ENCODE assay signal across 8 cellular contexts in the genomic region with DNA sequence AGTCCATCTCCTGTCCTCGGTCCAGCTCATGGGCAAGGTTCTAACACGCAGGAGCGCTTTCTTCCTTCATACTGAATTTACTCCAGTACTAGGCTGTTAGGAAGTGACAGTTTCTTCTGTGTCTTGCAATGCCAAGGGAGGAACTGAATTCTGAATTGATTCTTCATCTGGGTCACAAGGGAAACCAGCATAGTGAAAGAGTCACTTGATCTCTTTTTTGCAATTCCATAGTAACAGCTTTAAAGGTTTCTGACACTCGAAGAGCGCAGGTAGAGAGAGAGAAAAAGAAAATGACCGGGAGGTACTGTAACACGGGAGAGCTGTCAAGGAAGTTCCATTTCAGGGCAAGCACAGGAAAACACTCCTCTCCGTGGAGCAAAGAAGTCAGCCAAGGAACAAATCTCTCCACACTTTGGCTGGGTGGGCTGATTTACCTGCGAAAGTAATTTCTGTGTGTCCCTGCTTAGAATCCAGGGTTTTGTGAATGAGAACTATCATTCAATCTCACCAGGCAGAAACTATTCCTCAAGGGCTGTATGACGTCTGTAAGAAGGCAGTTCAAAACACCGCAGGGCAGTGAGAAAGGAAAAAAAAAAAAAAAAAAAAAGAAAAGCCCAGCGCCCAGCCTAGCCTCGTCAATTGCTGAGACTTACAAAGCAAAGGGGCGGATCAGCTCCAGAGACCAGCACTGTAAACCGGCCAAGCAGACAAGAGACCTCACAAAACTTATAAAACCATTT.
DNase-seq lines count a peak whose midpoint lies in the region; FAIRE-seq and TF ChIP-seq lines count a peak whose summit lies in the region.

No MANE protein-coding gene starts in this region.

- FAIRE-seq in small intestine (lab: Jason Lieb, UNC) = no peak

- H3K27ac ChIP-seq in small intestine (ENCODE audit: low read depth in 1 of 2, low read length in 1 of 2) = peak overlapping the region; percentile 17 to 81

- H3K9me3 ChIP-seq in small intestine (ENCODE audit: control insufficient read depth, low read depth) = no peaks in the 10 kb centered on the region

- H3K4me3 ChIP-seq in cardiac fibroblast (replicated peaks in 1 of 2; ENCODE audit: low read depth in 2 of 2, low read length in 2 of 2) (peak overlapping the region; percentile 29 to 39), kidney epithelial cell (ENCODE audit: low read depth, low read length) (peak overlapping the region; percentile 48), small intestine (ENCODE audit: low read depth in 1 of 2, low read length in 2 of 2) (peak overlapping the region; percentile 0 to 23)

- TF ChIP-seq CTCF in cardiac fibroblast (IDR thresholded peaks at IDR 0.05; ENCODE audit: low read depth, low read length) (no peak), kidney epithelial cell (IDR thresholded peaks at IDR 0.05; ENCODE audit: insufficient read depth, low read length, poor library complexity, severe bottlenecking) (no peak)

- in situ Hi-C loops in KBM-7 (cut with MboI; ENCODE audit: low pct_unique_long_range_greater_than_20kb, low sequenced_read_pairs) = no loop called here

- peak; percentile 5 for DNase-seq in AG08395 (ENCODE audit: low spot score)
- DNase-seq in KBM-7 = peak; percentile 84
- peak; percentile 50 to 57 for DNase-seq in cardiac fibroblast (ENCODE audit: low read depth in 2 of 2)
- DNase-seq in kidney epithelial cell (ENCODE audit: low read depth) = peak; percentile 67
- peak; percentile 62 for DNase-seq in small intestine
- no peak for DNase-seq in GOT3 (lab: John Stamatoyannopoulos, UW)
- no peak for DNase-seq in MV-4-11 (lab: John Stamatoyannopoulos, UW)
- no peak for DNase-seq in RKO (ENCODE audit: low spot score)

- 4 to 6% (median 5%) methylated on average over 15 of the region's 15 CpGs for WGBS in small intestine, 3 donors

- no peaks in the 10 kb centered on the region for H3K27me3 ChIP-seq in kidney epithelial cell (ENCODE audit: control insufficient read depth, insufficient read depth, low read length)
- H3K27me3 ChIP-seq in small intestine (ENCODE audit: control insufficient read depth in 2 of 2, insufficient read depth in 2 of 2, low read length in 2 of 2) = no peaks in the 10 kb centered on the region

- H3K36me3 ChIP-seq in kidney epithelial cell (ENCODE audit: control insufficient read depth, insufficient read depth, low read length) = no peaks in the 10 kb centered on the region
- H3K36me3 ChIP-seq in small intestine (ENCODE audit: control insufficient read depth in 2 of 2, insufficient read depth in 2 of 2, low read length in 2 of 2) = no peaks in the 10 kb centered on the region

- no peaks in the 10 kb centered on the region for H3K4me1 ChIP-seq in small intestine (ENCODE audit: control insufficient read depth in 2 of 2, insufficient read depth in 1 of 2, low read depth in 1 of 2, low read length in 1 of 2)

Comparison
In these comparisons a context has a peak if more than half of its experiments do, and no peak if none do; other contexts are left out.
1. DNase-seq: peak in AG08395 (single experiment), KBM-7 (single experiment), cardiac fibroblast (2 of 2), kidney epithelial cell (single experiment) and small intestine (single experiment); none in GOT3 (single experiment), MV-4-11 (single experiment) and RKO (single experiment).
2. Peak in every context shown above with its lines, with median percentiles within 50 percentile points of each other: H3K4me3 ChIP-seq.